15 cellular contexts compared by ENCODE assay signal in the genomic region with DNA sequence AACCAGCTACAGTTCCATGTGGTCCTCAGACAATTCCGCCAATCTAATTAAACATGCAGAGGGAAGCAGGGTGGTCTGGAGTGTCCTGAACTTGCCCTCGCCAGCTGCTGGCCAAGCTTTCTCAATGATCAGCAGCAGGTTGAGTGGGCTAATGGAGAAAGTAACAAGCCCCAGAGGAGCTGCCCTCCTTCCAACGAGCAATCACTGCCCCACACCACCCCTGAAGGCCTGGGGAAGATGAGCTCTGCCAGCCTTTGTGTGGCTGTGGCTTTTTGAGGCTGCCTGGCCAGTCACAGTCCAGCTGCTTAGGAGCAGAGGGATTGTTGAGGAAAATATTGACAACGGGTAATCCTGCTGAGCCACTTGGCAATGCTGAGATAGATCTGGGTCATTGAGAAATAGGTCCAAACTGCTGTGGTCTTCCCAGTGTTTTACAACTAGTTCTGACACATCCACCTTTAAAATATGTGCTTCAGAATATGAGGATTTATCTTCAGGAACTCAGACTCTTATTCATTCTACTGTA.
A peak's percentile ranks its signal among the peaks of the same experiment; 100 is the strongest.
DNase-seq lines count a peak whose midpoint lies in the region; ATAC-seq and TF ChIP-seq lines count a peak whose summit lies in the region.
"Had no signal": no experiment of that assay in that cellular context is flagged by ENCODE, and none has a peak within 500 bp of the region (broad histone marks: within the 10 kb centered on the region; RNA-seq: fewer than 3 reads in every experiment).

No MANE protein-coding gene starts in this region.

- H3K27me3 ChIP-seq in WERI-Rb-1 (ENCODE audit: insufficient read depth, low read depth, severe bottlenecking) (no peaks in the 10 kb centered on the region), foreskin keratinocyte (no peaks in the 10 kb centered on the region), subcutaneous abdominal adipose tissue (ENCODE audit: control insufficient read depth in 5 of 5, insufficient read depth in 4 of 5, low read length in 5 of 5) (no peaks in the 10 kb centered on the region)

- DNase-seq in activated CD4-positive, alpha-beta T cell treated with anti-CD3 and anti-CD28 coated beads, Interleukin-2, amount 10 ng/mL, durations not matched to agents 24 days and 14 days, result peak; percentile 49
- no peak for DNase-seq in activated CD4-positive, alpha-beta T cell treated with anti-CD3 and anti-CD28 coated beads for 1 hour
- DNase-seq in WERI-Rb-1, result peak; percentile 43
- DNase-seq in foreskin keratinocyte, result peak; percentile 49 to 56
- DNase-seq in pons (ENCODE audit: low spot score), result no peak
- DNase-seq: activated CD4-positive, alpha-beta T cell treated with anti-CD3 and anti-CD28 coated beads, Interleukin-2, amount 50 U/mL, for 48 hours; effector memory CD8-positive, alpha-beta T cell; Karpas-422; NCI-H446 treated with DMSO at 0.1 percent for 48 hours; stimulated activated naive CD8-positive, alpha-beta T cell treated with anti-CD3 and anti-CD28 coated beads, Interleukin-15, Interleukin-2, amounts not matched to agents 100 U/mL and 50 U/mL, for 24 hours had no signal

- H3K27me3 Mint-ChIP-seq in activated CD4-positive, alpha-beta T cell treated with anti-CD3 and anti-CD28 coated beads, Interleukin-2, amount 10 ng/mL, durations not matched to agents 24 days and 14 days, result no peaks in the 10 kb centered on the region
- H3K27me3 Mint-ChIP-seq: activated naive CD4-positive, alpha-beta T cell treated with anti-CD3 and anti-CD28 coated beads, Interleukin-2, amount 50 U/mL, for 24 hours; effector memory CD8-positive, alpha-beta T cell had no signal

- no peak for TF ChIP-seq CTCF in WERI-Rb-1 (IDR thresholded peaks at IDR 0.05; ENCODE audit: low read depth, low read length)
- no peak for TF ChIP-seq CTCF in foreskin keratinocyte (conservative IDR thresholded peaks at IDR 0.05)

- no peak overlapping the region for H3K4me3 Mint-ChIP-seq in activated CD4-positive, alpha-beta T cell treated with anti-CD3 and anti-CD28 coated beads, Interleukin-2, amount 10 ng/mL, durations not matched to agents 24 days and 14 days
- H3K4me3 Mint-ChIP-seq: activated naive CD4-positive, alpha-beta T cell treated with anti-CD3 and anti-CD28 coated beads, Interleukin-2, amount 50 U/mL, for 24 hours; effector memory CD8-positive, alpha-beta T cell; nephron had no signal

- H3K27ac Mint-ChIP-seq in activated CD4-positive, alpha-beta T cell treated with anti-CD3 and anti-CD28 coated beads, Interleukin-2, amount 10 ng/mL, durations not matched to agents 24 days and 14 days, result no peak overlapping the region
- H3K27ac Mint-ChIP-seq: activated naive CD4-positive, alpha-beta T cell treated with anti-CD3 and anti-CD28 coated beads, Interleukin-2, amount 50 U/mL, for 24 hours; effector memory CD8-positive, alpha-beta T cell; nephron had no signal

- intact Hi-C loops in activated CD4-positive, alpha-beta T cell treated with anti-CD3 and anti-CD28 coated beads, Interleukin-2, amount 10 ng/mL, durations not matched to agents 24 days and 14 days (cut with micrococcal nuclease), result no loop called here

- H3K4me3 ChIP-seq in WERI-Rb-1 (ENCODE audit: low read depth, low read length), result no peak overlapping the region
- H3K4me3 ChIP-seq in subcutaneous abdominal adipose tissue (ENCODE audit: low read depth in 1 of 5, low read length in 5 of 5), result no peak overlapping the region

- no peaks in the 10 kb centered on the region for H3K9me3 Mint-ChIP-seq in activated CD4-positive, alpha-beta T cell treated with anti-CD3 and anti-CD28 coated beads, Interleukin-2, amount 10 ng/mL, durations not matched to agents 24 days and 14 days
- H3K9me3 Mint-ChIP-seq: activated naive CD4-positive, alpha-beta T cell treated with anti-CD3 and anti-CD28 coated beads, Interleukin-2, amount 50 U/mL, for 24 hours; effector memory CD8-positive, alpha-beta T cell; nephron had no signal

- peaks cover 5% of the 10 kb centered on the region for H3K4me1 Mint-ChIP-seq in activated CD4-positive, alpha-beta T cell treated with anti-CD3 and anti-CD28 coated beads, Interleukin-2, amount 10 ng/mL, durations not matched to agents 24 days and 14 days

- H3K4me1 ChIP-seq in foreskin keratinocyte (peaks cover 6% of the 10 kb centered on the region), subcutaneous abdominal adipose tissue (ENCODE audit: control insufficient read depth in 5 of 5, insufficient read depth in 5 of 5, low read length in 5 of 5) (peaks cover 3 to 44% (median 31%) of the 10 kb centered on the region in 5 donors)

- H3K27ac ChIP-seq in WERI-Rb-1 (0 out of 2 replicates have a peak overlapping the region, but pooled peaks have one; percentile 45), foreskin keratinocyte (no peak overlapping the region), subcutaneous abdominal adipose tissue (ENCODE audit: low read depth, low read length) (peak overlapping the region; percentile 83)

- H3K9me3 ChIP-seq in WERI-Rb-1 (ENCODE audit: severe bottlenecking) (no peaks in the 10 kb centered on the region), subcutaneous abdominal adipose tissue (ENCODE audit: control insufficient read depth in 5 of 5, low read length in 5 of 5) (no peaks in the 10 kb centered on the region)

- no peaks in the 10 kb centered on the region for H3K36me3 ChIP-seq in WERI-Rb-1
- peaks cover 0 to 6% (median 5%) of the 10 kb centered on the region in 5 donors for H3K36me3 ChIP-seq in subcutaneous abdominal adipose tissue (ENCODE audit: control insufficient read depth in 5 of 5, insufficient read depth in 5 of 5, low read length in 5 of 5)

- H3K9ac ChIP-seq in subcutaneous abdominal adipose tissue (ENCODE audit: low read length in 5 of 5), result peak overlapping the region in 1 of 5 donors; percentile 44

- H3K36me3 Mint-ChIP-seq in activated CD4-positive, alpha-beta T cell treated with anti-CD3 and anti-CD28 coated beads, Interleukin-2, amount 10 ng/mL, durations not matched to agents 24 days and 14 days (ENCODE audit: low read depth), result peaks cover 10% of the 10 kb centered on the region

- ATAC-seq in foreskin keratinocyte (peak; percentile 58), GM21360 (IDR thresholded peaks at IDR 0.05; ENCODE audit: unreplicated experiment) (no peak), HG03175 (IDR thresholded peaks at IDR 0.05; ENCODE audit: unreplicated experiment) (no peak)
- ATAC-seq: effector memory CD8-positive, alpha-beta T cell; stimulated activated naive CD8-positive, alpha-beta T cell treated with anti-CD3 and anti-CD28 coated beads, Interleukin-15, Interleukin-2, amounts not matched to agents 100 U/mL and 50 U/mL, for 24 hours had no signal

Comparison
In these comparisons a context has a peak if more than half of its experiments do, and no peak if none do; other contexts are left out.
1. DNase-seq: peak in activated CD4-positive, alpha-beta T cell treated with anti-CD3 and anti-CD28 coated beads, Interleukin-2, amount 10 ng/mL, durations not matched to agents 24 days and 14 days (single experiment), WERI-Rb-1 (single experiment) and foreskin keratinocyte (2 of 2); none in activated CD4-positive, alpha-beta T cell treated with anti-CD3 and anti-CD28 coated beads for 1 hour (single experiment) and pons (single experiment).